8 cellular contexts compared by ENCODE assay signal in the genomic region with DNA sequence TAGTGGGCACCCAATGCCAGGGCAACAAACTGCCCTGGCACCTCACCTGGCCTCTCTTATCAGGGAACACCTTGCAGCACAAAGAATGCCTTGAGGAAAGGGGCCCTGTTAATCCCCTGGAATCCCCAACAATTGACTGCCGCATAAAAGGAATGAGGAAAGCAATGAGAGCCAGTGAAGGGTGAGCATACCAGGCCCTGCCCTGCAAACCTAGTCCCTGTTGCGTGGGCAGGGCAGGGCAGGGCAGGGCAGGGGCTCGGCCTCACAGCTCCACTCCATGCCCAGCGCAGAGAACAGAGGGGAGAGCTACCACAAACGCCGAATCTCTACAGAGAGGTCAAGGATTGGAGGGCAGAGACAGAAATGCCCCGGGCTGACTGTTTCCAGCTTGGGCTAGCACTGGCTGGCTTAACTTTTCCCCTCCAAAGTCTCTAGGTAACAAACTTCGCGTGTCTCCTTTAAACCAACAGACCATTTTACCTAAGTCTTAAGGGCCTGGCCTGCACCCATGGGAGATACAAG. TPM values are rescaled to one million over a fixed set of nuclear protein-coding genes. Genes with fewer than 3 reads are reported as not detected.
DNase-seq lines count a peak whose midpoint lies in the region; ATAC-seq and TF ChIP-seq lines count a peak whose summit lies in the region.

No MANE protein-coding gene starts in this region.

- peaks cover 62% of the 10 kb centered on the region for H3K4me1 Mint-ChIP-seq in activated T-cell treated with anti-CD3 and anti-CD28 coated beads, Interleukin-2, amount 50 U/mL, for 4 hours (ENCODE audit: low read depth)
- peaks cover 66% of the 10 kb centered on the region for H3K4me1 Mint-ChIP-seq in WTC11

- H3K9ac ChIP-seq in parathyroid adenoma: no peak overlapping the region

- H3K79me2 ChIP-seq in parathyroid adenoma: peaks cover 56% of the 10 kb centered on the region

- no peak for TF ChIP-seq EP300 in gastroesophageal sphincter (IDR thresholded peaks at IDR 0.05)

- CTCF ChIA-PET in WTC11 (lab: Charles Lee): interaction anchor here (0.8 to 1.9 kb wide), 9 partner anchors 10 to 125 kb away, joined by 3 to 14 read pairs (median 4); no protein-coding TSS in a partner anchor

- TF ChIP-seq CTCF in WTC11 (IDR thresholded peaks at IDR 0.05) (no peak), gastroesophageal sphincter (IDR thresholded peaks at IDR 0.05) (no peak), parathyroid adenoma (IDR thresholded peaks at IDR 0.05) (no peak)

- H3K36me3 ChIP-seq in gastroesophageal sphincter (no peaks in the 10 kb centered on the region), parathyroid adenoma (ENCODE audit: control insufficient read depth, insufficient read depth, low read length) (no peaks in the 10 kb centered on the region)

- no peak for TF ChIP-seq POLR2A in gastroesophageal sphincter (IDR thresholded peaks at IDR 0.05)

- no peak for DNase-seq in activated T-cell treated with anti-CD3 and anti-CD28 coated beads, Interleukin-2, amount 50 U/mL, for 4 hours
- no peak for DNase-seq in activated T-cell treated with anti-CD3 and anti-CD28 coated beads for 4 hours
- DNase-seq in WTC11 (ENCODE audit: low spot score): peak; percentile 24

- H3K27me3 ChIP-seq in gastroesophageal sphincter: no peaks in the 10 kb centered on the region
- no peaks in the 10 kb centered on the region for H3K27me3 ChIP-seq in parathyroid adenoma (ENCODE audit: control insufficient read depth, insufficient read depth, low read length)

- no peaks in the 10 kb centered on the region for H3K27me3 Mint-ChIP-seq in activated T-cell treated with anti-CD3 and anti-CD28 coated beads, Interleukin-2, amount 50 U/mL, for 4 hours (ENCODE audit: low read depth)
- peaks cover 11% of the 10 kb centered on the region for H3K27me3 Mint-ChIP-seq in WTC11 (ENCODE audit: low read depth)

- H3K4me2 ChIP-seq in parathyroid adenoma (ENCODE audit: low read length): peak overlapping the region; percentile 82

- H3K4me3 ChIP-seq in gastroesophageal sphincter (peak overlapping the region; percentile 50 to 99), parathyroid adenoma (ENCODE audit: low read depth, low read length) (peak overlapping the region; percentile 77)

- H3K27ac ChIP-seq in gastroesophageal sphincter (peak overlapping the region; percentile 80 to 100 (median 96)), parathyroid adenoma (peak overlapping the region; percentile 82)

- H2AFZ ChIP-seq in parathyroid adenoma: peak overlapping the region; percentile 97

- peaks cover 13% of the 10 kb centered on the region for H3K36me3 Mint-ChIP-seq in activated T-cell treated with anti-CD3 and anti-CD28 coated beads, Interleukin-2, amount 50 U/mL, for 4 hours (ENCODE audit: insufficient read depth)
- H3K36me3 Mint-ChIP-seq in WTC11: no peaks in the 10 kb centered on the region

- H3K27ac Mint-ChIP-seq in WTC11: peak overlapping the region; percentile 94

- POLR2A ChIA-PET in WTC11 (lab: Charles Lee): no interaction called here

- WGBS in gastroesophageal sphincter (ENCODE audit: low coverage in 1 of 2), 2 donors: 0% methylated on average over 1 to 3 of the region's 9 CpGs

- H3K4me1 ChIP-seq in gastroesophageal sphincter: peaks cover 5 to 91% (median 56%) of the 10 kb centered on the region in 3 donors
- peaks cover 22% of the 10 kb centered on the region for H3K4me1 ChIP-seq in parathyroid adenoma

- no peaks in the 10 kb centered on the region for H3K9me3 Mint-ChIP-seq in activated T-cell treated with anti-CD3 and anti-CD28 coated beads, Interleukin-2, amount 50 U/mL, for 4 hours
- no peaks in the 10 kb centered on the region for H3K9me3 Mint-ChIP-seq in WTC11

- H3K9me3 ChIP-seq in gastroesophageal sphincter (no peaks in the 10 kb centered on the region), parathyroid adenoma (ENCODE audit: control insufficient read depth, low read length) (no peaks in the 10 kb centered on the region)

- peak overlapping the region; percentile 92 for H3K4me3 Mint-ChIP-seq in activated T-cell treated with anti-CD3 and anti-CD28 coated beads, Interleukin-2, amount 50 U/mL, for 4 hours
- peak overlapping the region; percentile 86 for H3K4me3 Mint-ChIP-seq in WTC11

- no peak for ATAC-seq in activated T-cell treated with anti-CD3 and anti-CD28 coated beads, Interleukin-2, amount 50 U/mL, for 4 hours
- ATAC-seq in WTC11 (peak; percentile 11), gastroesophageal sphincter (no peak), GM18519 (IDR thresholded peaks at IDR 0.05; ENCODE audit: low FRiP score, unreplicated experiment) (no peak), GM18907 (IDR thresholded peaks at IDR 0.05; ENCODE audit: unreplicated experiment) (no peak), HG03095 (IDR thresholded peaks at IDR 0.05; ENCODE audit: unreplicated experiment) (no peak)

TF ChIP-seq in WTC11, 78 proteins besides CTCF, POLR2A, EP300 and RAD21 (continues in another document):
- TF ChIP-seq, protein P1, sequence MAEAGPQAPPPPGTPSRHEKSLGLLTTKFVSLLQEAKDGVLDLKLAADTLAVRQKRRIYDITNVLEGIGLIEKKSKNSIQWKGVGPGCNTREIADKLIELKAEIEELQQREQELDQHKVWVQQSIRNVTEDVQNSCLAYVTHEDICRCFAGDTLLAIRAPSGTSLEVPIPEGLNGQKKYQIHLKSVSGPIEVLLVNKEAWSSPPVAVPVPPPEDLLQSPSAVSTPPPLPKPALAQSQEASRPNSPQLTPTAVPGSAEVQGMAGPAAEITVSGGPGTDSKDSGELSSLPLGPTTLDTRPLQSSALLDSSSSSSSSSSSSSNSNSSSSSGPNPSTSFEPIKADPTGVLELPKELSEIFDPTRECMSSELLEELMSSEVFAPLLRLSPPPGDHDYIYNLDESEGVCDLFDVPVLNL (CRISPR knock-in tag; IDR thresholded peaks at IDR 0.05; ENCODE audit: borderline replicate concordance, low read depth): no peak
- TF ChIP-seq JAZF1 (CRISPR knock-in tag; IDR thresholded peaks at IDR 0.05): no peak
- TF ChIP-seq ELF4 (CRISPR knock-in tag; IDR thresholded peaks at IDR 0.05; ENCODE audit: low read depth): no peak
- TF ChIP-seq NFE2L1 (CRISPR knock-in tag; IDR thresholded peaks at IDR 0.05): no peak
- TF ChIP-seq, protein P2, sequence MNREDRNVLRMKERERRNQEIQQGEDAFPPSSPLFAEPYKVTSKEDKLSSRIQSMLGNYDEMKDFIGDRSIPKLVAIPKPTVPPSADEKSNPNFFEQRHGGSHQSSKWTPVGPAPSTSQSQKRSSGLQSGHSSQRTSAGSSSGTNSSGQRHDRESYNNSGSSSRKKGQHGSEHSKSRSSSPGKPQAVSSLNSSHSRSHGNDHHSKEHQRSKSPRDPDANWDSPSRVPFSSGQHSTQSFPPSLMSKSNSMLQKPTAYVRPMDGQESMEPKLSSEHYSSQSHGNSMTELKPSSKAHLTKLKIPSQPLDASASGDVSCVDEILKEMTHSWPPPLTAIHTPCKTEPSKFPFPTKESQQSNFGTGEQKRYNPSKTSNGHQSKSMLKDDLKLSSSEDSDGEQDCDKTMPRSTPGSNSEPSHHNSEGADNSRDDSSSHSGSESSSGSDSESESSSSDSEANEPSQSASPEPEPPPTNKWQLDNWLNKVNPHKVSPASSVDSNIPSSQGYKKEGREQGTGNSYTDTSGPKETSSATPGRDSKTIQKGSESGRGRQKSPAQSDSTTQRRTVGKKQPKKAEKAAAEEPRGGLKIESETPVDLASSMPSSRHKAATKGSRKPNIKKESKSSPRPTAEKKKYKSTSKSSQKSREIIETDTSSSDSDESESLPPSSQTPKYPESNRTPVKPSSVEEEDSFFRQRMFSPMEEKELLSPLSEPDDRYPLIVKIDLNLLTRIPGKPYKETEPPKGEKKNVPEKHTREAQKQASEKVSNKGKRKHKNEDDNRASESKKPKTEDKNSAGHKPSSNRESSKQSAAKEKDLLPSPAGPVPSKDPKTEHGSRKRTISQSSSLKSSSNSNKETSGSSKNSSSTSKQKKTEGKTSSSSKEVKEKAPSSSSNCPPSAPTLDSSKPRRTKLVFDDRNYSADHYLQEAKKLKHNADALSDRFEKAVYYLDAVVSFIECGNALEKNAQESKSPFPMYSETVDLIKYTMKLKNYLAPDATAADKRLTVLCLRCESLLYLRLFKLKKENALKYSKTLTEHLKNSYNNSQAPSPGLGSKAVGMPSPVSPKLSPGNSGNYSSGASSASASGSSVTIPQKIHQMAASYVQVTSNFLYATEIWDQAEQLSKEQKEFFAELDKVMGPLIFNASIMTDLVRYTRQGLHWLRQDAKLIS (CRISPR knock-in tag; IDR thresholded peaks at IDR 0.05; ENCODE audit: borderline replicate concordance): no peak
- no peak for TF ChIP-seq ZNF396 (CRISPR knock-in tag; IDR thresholded peaks at IDR 0.05; ENCODE audit: borderline replicate concordance)
- TF ChIP-seq SMAD3 (CRISPR knock-in tag; IDR thresholded peaks at IDR 0.05; ENCODE audit: borderline replicate concordance): no peak
- no peak for TF ChIP-seq JUN (CRISPR knock-in tag; IDR thresholded peaks at IDR 0.05)
- TF ChIP-seq, protein P3, sequence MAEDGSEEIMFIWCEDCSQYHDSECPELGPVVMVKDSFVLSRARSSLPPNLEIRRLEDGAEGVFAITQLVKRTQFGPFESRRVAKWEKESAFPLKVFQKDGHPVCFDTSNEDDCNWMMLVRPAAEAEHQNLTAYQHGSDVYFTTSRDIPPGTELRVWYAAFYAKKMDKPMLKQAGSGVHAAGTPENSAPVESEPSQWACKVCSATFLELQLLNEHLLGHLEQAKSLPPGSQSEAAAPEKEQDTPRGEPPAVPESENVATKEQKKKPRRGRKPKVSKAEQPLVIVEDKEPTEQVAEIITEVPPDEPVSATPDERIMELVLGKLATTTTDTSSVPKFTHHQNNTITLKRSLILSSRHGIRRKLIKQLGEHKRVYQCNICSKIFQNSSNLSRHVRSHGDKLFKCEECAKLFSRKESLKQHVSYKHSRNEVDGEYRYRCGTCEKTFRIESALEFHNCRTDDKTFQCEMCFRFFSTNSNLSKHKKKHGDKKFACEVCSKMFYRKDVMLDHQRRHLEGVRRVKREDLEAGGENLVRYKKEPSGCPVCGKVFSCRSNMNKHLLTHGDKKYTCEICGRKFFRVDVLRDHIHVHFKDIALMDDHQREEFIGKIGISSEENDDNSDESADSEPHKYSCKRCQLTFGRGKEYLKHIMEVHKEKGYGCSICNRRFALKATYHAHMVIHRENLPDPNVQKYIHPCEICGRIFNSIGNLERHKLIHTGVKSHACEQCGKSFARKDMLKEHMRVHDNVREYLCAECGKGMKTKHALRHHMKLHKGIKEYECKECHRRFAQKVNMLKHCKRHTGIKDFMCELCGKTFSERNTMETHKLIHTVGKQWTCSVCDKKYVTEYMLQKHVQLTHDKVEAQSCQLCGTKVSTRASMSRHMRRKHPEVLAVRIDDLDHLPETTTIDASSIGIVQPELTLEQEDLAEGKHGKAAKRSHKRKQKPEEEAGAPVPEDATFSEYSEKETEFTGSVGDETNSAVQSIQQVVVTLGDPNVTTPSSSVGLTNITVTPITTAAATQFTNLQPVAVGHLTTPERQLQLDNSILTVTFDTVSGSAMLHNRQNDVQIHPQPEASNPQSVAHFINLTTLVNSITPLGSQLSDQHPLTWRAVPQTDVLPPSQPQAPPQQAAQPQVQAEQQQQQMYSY (CRISPR knock-in tag; IDR thresholded peaks at IDR 0.05): no peak
- TF ChIP-seq EMX1 (CRISPR knock-in tag; IDR thresholded peaks at IDR 0.05): no peak

RNA-seq across cellular contexts. Expression of a gene that starts 1.1 kb away (rescaled TPM):
- total RNA-seq in activated T-cell treated with anti-CD3 and anti-CD28 coated beads, Interleukin-2, amount 50 U/mL, for 4 hours: 100 to 1,000 TPM; 157 to 161 (median 158) TPM
- total RNA-seq in WTC11 (2021) (67.5 to 83.3 TPM (median 80.1 TPM) in 3 replicates), gastroesophageal sphincter (100 to 1,000 TPM; 117 to 225 (median 162) TPM)
